In the genomic region with DNA sequence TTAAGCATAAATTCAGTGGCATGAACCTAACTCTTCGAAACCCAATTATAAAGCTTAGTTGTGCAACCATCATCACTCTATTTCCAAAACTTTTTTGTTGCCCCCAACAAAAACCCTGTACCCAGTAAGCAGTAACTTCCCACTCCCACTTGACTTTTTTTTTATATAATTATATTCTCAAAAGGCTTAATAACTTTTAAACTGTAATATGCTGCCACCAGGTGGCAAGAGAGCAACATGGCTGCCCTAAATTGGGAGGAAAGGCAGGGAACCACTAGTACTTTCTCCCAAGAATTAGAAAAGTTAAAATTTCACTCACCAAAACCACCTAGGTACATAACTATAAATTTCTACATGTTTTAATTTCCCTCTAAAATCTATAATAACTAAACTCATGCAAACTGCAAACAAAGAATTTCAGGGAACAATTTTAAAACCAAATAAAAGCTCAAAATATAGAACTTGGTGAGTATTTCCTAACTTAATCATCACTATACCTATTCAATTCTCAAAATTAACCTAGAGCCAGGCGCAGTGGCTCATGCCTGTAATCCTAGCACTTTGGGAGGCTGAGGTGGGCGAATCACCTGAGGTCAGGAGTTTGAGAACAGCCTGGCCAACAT, we compare ENCODE assay signal across 8 cellular contexts. TPM values are rescaled to one million over a fixed set of nuclear protein-coding genes. Genes with fewer than 3 reads are reported as not detected.
DNase-seq lines count a peak whose midpoint lies in the region; ATAC-seq and TF ChIP-seq lines count a peak whose summit lies in the region.

No MANE protein-coding gene starts in this region.

- no peak for TF ChIP-seq EP300 in ovary (IDR thresholded peaks at IDR 0.05)

- no peaks in the 10 kb centered on the region for H3K27me3 Mint-ChIP-seq in activated CD8-positive, alpha-beta memory T cell treated with anti-CD3 and anti-CD28 coated beads, Interleukin-2, amount 10 ng/mL, durations not matched to agents 7 days and 5 days

- H3K27ac ChIP-seq in esophagus squamous epithelium = no peak overlapping the region
- no peak overlapping the region for H3K27ac ChIP-seq in ovary

- TF ChIP-seq POLR2A in esophagus squamous epithelium (IDR thresholded peaks at IDR 0.05) (no peak), ovary (IDR thresholded peaks at IDR 0.05) (no peak)

- H3K4me3 ChIP-seq in esophagus squamous epithelium (no peak overlapping the region), ovary (no peak overlapping the region)

- TF ChIP-seq CTCF in esophagus squamous epithelium (IDR thresholded peaks at IDR 0.05) (peak; percentile 62 to 75 (median 64)), ovary (IDR thresholded peaks at IDR 0.05) (peak; percentile 23 to 45 (median 38))

- H3K27ac Mint-ChIP-seq in activated CD8-positive, alpha-beta memory T cell treated with anti-CD3 and anti-CD28 coated beads, Interleukin-2, amount 10 ng/mL, durations not matched to agents 7 days and 5 days = no peak overlapping the region

- H3K4me1 Mint-ChIP-seq in activated CD8-positive, alpha-beta memory T cell treated with anti-CD3 and anti-CD28 coated beads, Interleukin-2, amount 10 ng/mL, durations not matched to agents 7 days and 5 days = peaks cover 18% of the 10 kb centered on the region

- CTCF ChIA-PET in activated CD8-positive, alpha-beta memory T cell treated with anti-CD3 and anti-CD28 coated beads, Interleukin-2, amount 10 ng/mL, durations not matched to agents 7 days and 5 days (lab: Charles Lee) = interaction anchor here (0.8 to 3.9 kb wide), 15 partner anchors 8 to 106 kb away, joined by 3 to 35 read pairs (median 4); no protein-coding TSS in a partner anchor

- H3K36me3 Mint-ChIP-seq in activated CD8-positive, alpha-beta memory T cell treated with anti-CD3 and anti-CD28 coated beads, Interleukin-2, amount 10 ng/mL, durations not matched to agents 7 days and 5 days = peaks cover 2% of the 10 kb centered on the region

- no peaks in the 10 kb centered on the region for H3K9me3 Mint-ChIP-seq in activated CD8-positive, alpha-beta memory T cell treated with anti-CD3 and anti-CD28 coated beads, Interleukin-2, amount 10 ng/mL, durations not matched to agents 7 days and 5 days (ENCODE audit: low read depth)

- H3K4me1 ChIP-seq in esophagus squamous epithelium (peaks cover 0 to 6% (median 0%) of the 10 kb centered on the region in 3 donors), ovary (ENCODE audit: insufficient read depth) (peaks cover 2% of the 10 kb centered on the region)

- intact Hi-C loops in esophagus squamous epithelium (cut with DNase I) = loop anchor here (5.0 kb wide), 1 partner anchor 107 kb away; no protein-coding TSS in a partner anchor
- intact Hi-C loops in ovary (cut with DNase I) = no loop called here

- no peaks in the 10 kb centered on the region for H3K9me3 ChIP-seq in esophagus squamous epithelium
- H3K9me3 ChIP-seq in ovary = no peaks in the 10 kb centered on the region

- no peak overlapping the region for H3K4me3 Mint-ChIP-seq in activated CD8-positive, alpha-beta memory T cell treated with anti-CD3 and anti-CD28 coated beads, Interleukin-2, amount 10 ng/mL, durations not matched to agents 7 days and 5 days

- no peaks in the 10 kb centered on the region for H3K36me3 ChIP-seq in esophagus squamous epithelium
- H3K36me3 ChIP-seq in ovary = no peaks in the 10 kb centered on the region

- in situ Hi-C loops in SK-MEL-5 (cut with HindIII; ENCODE audit: low pct_unique_long_range_greater_than_20kb, low sequenced_read_pairs) = no loop called here

- 80 to 81% methylated on average over 3 of the region's 3 CpGs for WGBS in esophagus squamous epithelium, 2 donors
- 88 to 95% (median 92%) methylated on average over 3 of the region's 3 CpGs for WGBS in ovary, 3 donors

- no peaks in the 10 kb centered on the region for H3K27me3 ChIP-seq in esophagus squamous epithelium
- no peaks in the 10 kb centered on the region for H3K27me3 ChIP-seq in ovary

- DNase-seq in activated CD8-positive, alpha-beta memory T cell treated with anti-CD3 and anti-CD28 coated beads, Interleukin-2, amount 10 ng/mL, durations not matched to agents 7 days and 5 days = peak; percentile 44
- no peak for DNase-seq in activated CD8-positive, alpha-beta memory T cell treated with anti-CD3 and anti-CD28 coated beads, Interleukin-2, amount 50 U/mL, for 48 hours
- DNase-seq in Kasumi-1 (lab: John Stamatoyannopoulos, UW) (peak; percentile 47 to 71), SK-MEL-5 (ENCODE audit: low read depth, low spot score) (peak; percentile 75), esophagus squamous epithelium (lab: John Stamatoyannopoulos, UW) (no peak), ovary (peak in 1 of 5 donors; percentile 45)
- DNase-seq in NK-92 treated with Interleukin-12 subunit alpha and Interleukin-12 subunit beta, amount 100 ng/mL, for 24 hours (lab: John Stamatoyannopoulos, UW) = no peak

- ATAC-seq in activated CD8-positive, alpha-beta memory T cell treated with anti-CD3 and anti-CD28 coated beads, Interleukin-2, amount 10 ng/mL, durations not matched to agents 7 days and 5 days = no peak
- ATAC-seq in GM21786 (IDR thresholded peaks at IDR 0.05; ENCODE audit: unreplicated experiment) = no peak

RNA-seq across cellular contexts. Expression of gene RNF38, which starts 50.2 kb away (rescaled TPM):
- 10 to 100 TPM; 41.4 to 51.9 TPM for total RNA-seq in activated CD8-positive, alpha-beta memory T cell treated with anti-CD3 and anti-CD28 coated beads, Interleukin-2, amount 10 ng/mL, durations not matched to agents 7 days and 5 days
- 9.4 and 11.0 TPM in 2 replicates for total RNA-seq in SK-MEL-5 (2014; rRNA removed; shearing (Covaris generic))
- polyA plus RNA-seq in SK-MEL-5 (2015; cell fraction: cytosol; rRNA removed) = 9.8 and 13.2 TPM in 2 replicates
- 11.9 and 14.4 TPM in 2 replicates for polyA plus RNA-seq in SK-MEL-5 (2015; cell fraction: nucleus; rRNA removed)
- total RNA-seq in esophagus squamous epithelium (10 to 100 TPM; 11.1 to 25.9 (median 13.5) TPM), ovary (10 to 100 TPM; 30.4 to 81.3 (median 59.7) TPM)
- polyA plus RNA-seq in ovary = 10 to 100 TPM; 35.2 to 55.7 TPM

Comparison
In these comparisons a context has a peak if more than half of its experiments do, and no peak if none do; other contexts are left out.
1. DNase-seq: peak in activated CD8-positive, alpha-beta memory T cell treated with anti-CD3 and anti-CD28 coated beads, Interleukin-2, amount 10 ng/mL, durations not matched to agents 7 days and 5 days (single experiment), Kasumi-1 (2 of 2) and SK-MEL-5 (single experiment); none in activated CD8-positive, alpha-beta memory T cell treated with anti-CD3 and anti-CD28 coated beads, Interleukin-2, amount 50 U/mL, for 48 hours (single experiment), esophagus squamous epithelium (single experiment) and NK-92 treated with Interleukin-12 subunit alpha and Interleukin-12 subunit beta, amount 100 ng/mL, for 24 hours (single experiment).